In the genomic region with DNA sequence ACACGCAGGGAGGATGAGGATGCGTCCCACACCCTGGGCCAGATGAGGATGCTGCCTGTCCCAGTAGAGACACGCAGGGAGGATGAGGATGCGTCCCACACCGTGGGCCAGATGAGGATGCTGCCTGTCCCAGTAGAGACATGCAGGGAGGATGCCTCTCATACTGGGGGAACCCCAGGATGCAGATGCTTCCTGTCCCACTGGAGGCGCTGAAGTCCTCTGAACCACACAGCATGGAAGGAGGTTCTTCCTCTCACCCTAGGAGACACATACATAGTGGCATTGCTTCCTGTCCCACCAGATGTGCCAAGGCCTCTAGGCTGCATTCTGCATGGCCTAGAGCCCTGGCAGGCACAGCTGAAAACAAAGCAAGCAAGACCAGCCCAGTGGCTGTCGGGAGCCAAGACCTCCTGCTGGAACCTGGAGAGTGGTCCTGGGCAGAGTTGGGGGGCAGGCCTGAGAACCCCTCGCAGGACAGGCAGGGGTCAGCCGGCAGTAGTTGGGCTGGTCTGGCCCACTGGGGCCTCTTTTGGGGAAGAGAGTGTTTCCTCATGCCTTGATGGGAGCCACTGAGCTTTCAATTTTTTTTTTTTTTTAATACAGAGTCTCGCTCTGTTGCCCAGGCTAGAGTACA, we compare ENCODE assay signal across 8 cellular contexts. TPM values are rescaled to one million over a fixed set of nuclear protein-coding genes. Genes with fewer than 3 reads are reported as not detected.
DNase-seq lines count a peak whose midpoint lies in the region; ATAC-seq and TF ChIP-seq lines count a peak whose summit lies in the region.

No MANE protein-coding gene starts in this region.

- peak overlapping the region in 57 of 59 donors; percentile 9 to 99 (median 90) for H3K27ac ChIP-seq in dorsolateral prefrontal cortex

- no peaks in the 10 kb centered on the region for H3K27me3 ChIP-seq in dorsolateral prefrontal cortex

- H3K4me3 ChIP-seq in dorsolateral prefrontal cortex, result no peak overlapping the region

- intact Hi-C loops in dorsolateral prefrontal cortex (cut with DNase I), result loop anchor here (2.0 to 10.0 kb wide), 4 partner anchors 21 to 219 kb away; a partner anchor contains a TSS

- peak in 50 of 56 donors; percentile 11 to 67 (median 45) for TF ChIP-seq CTCF in dorsolateral prefrontal cortex (IDR thresholded peaks at IDR 0.05 in 54 of 56, conservative IDR thresholded peaks at IDR 0.05 in 2 of 56; ENCODE audit: low read depth in 1 of 56, partially characterized antibody in 56 of 56)

- peak; percentile 32 for DNase-seq in activated gamma-delta T cell treated with Interleukin-2 at 50 U/mL for 16 hours
- DNase-seq in activated gamma-delta T cell (lab: John Stamatoyannopoulos, UW), result no peak
- DNase-seq in SKM-1 treated with dmso at 0.1 percent for 144 hours (lab: John Stamatoyannopoulos, UW; ENCODE audit: unreplicated experiment), result peak; percentile 49
- DNase-seq in dorsolateral prefrontal cortex, result peak in 1 of 10 donors; percentile 69
- DNase-seq in putamen (ENCODE audit: low spot score), result peak; percentile 42
- no peak for DNase-seq in mesenteric fat pad (ENCODE audit: low spot score)

- ATAC-seq in HG02943 (IDR thresholded peaks at IDR 0.05; ENCODE audit: low read depth, unreplicated experiment) (peak; percentile 63), GM21526 (IDR thresholded peaks at IDR 0.05; ENCODE audit: low FRiP score, unreplicated experiment) (no peak)

RNA-seq across cellular contexts. Expression of a gene that starts 4.3 kb away (rescaled TPM):
- total RNA-seq in dorsolateral prefrontal cortex (10 to 100 TPM in 11 of 120 experiments, 1 to 10 TPM in 109; 1.0 to 16.3 (median 6.0) TPM), mesenteric fat pad (1.4 TPM)

RNA-seq across cellular contexts. Expression of a gene that starts 15.5 kb away (rescaled TPM):
- total RNA-seq in dorsolateral prefrontal cortex, result 100 to 1,000 TPM in 117 of 120 experiments, 10 to 100 TPM in 3; 65.9 to 457 (median 199) TPM
- total RNA-seq in mesenteric fat pad, result 17.3 TPM

RNA-seq across cellular contexts. Expression of a gene that starts 45.7 kb away (rescaled TPM):
- total RNA-seq in dorsolateral prefrontal cortex, result 10 to 100 TPM; 38.8 to 93.6 (median 54.7) TPM
- 76.8 TPM for total RNA-seq in mesenteric fat pad

Comparison
In these comparisons a context has a peak if more than half of its experiments do, and no peak if none do; other contexts are left out.
1. DNase-seq: peak in activated gamma-delta T cell treated with Interleukin-2 at 50 U/mL for 16 hours (single experiment), SKM-1 treated with dmso at 0.1 percent for 144 hours (single experiment) and putamen (single experiment); none in activated gamma-delta T cell (single experiment) and mesenteric fat pad (single experiment).